ENCODE assay signal across 8 cellular contexts in the genomic region with DNA sequence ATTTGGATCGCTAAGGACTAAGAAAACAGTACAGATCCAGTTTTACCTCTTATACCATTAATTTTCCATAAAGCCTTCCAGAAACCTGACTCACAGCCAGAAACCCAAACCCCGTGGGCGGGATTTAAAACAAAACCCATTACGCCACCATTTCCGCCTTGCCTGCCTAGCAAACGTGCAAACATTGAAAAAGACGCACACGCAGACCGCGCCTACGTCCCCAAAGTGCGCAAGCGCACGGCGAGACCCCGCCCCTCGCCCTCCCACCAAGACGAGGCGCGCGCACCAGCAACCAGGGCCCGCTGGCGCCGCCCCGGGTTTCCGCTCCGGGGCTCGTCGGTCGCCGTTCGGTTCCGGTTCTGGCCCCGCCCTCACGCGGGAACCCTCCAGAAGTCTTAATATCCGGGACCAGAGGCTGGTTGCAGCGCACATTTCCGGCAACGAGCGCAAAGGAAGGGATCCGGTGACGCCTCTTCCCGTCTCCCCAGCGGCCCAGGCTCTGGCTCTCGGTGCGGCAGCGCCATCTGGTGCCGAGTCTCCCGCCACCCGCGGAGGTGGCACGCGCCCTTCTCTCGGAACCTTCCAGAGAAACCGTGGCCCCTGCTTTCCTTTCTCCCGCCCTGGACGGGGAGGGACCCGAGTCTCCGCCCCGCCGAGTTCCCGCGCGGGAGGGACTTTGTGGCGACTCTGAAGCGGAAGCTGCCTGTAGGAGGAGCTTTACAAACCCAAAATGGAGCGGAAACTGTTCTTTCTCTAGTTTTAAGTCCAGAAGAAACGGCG.
A peak's percentile ranks its signal among the peaks of the same experiment; 100 is the strongest.
DNase-seq lines count a peak whose midpoint lies in the region; ATAC-seq and TF ChIP-seq lines count a peak whose summit lies in the region.

No MANE protein-coding gene starts in this region.

- no peaks in the 10 kb centered on the region for H3K27me3 ChIP-seq in kidney epithelial cell (ENCODE audit: control insufficient read depth, insufficient read depth, low read length)

- peak; percentile 86 for TF ChIP-seq CTCF in choroid plexus epithelial cell (conservative IDR thresholded peaks at IDR 0.05; ENCODE audit: low read depth, low read length)
- peak; percentile 85 for TF ChIP-seq CTCF in kidney epithelial cell (IDR thresholded peaks at IDR 0.05; ENCODE audit: insufficient read depth, low read length, poor library complexity, severe bottlenecking)

- DNase-seq in Ammon's horn (ENCODE audit: low spot score) (peak; percentile 97), NCI-H460 (ENCODE audit: extremely low read depth, low read depth) (peak; percentile 96), choroid plexus epithelial cell (ENCODE audit: low read depth) (peak; percentile 100), kidney epithelial cell (ENCODE audit: low read depth) (peak; percentile 96)
- peak; percentile 94 to 96 for DNase-seq in activated CD4-positive, alpha-beta T cell treated with anti-CD3 and anti-CD28 coated beads for 24 hours (ENCODE audit: low read depth in 2 of 2)
- peak; percentile 97 for DNase-seq in stimulated activated CD4-positive, alpha-beta T cell treated with anti-CD3 and anti-CD28 coated beads, Interleukin-15, amount 100 ng/mL, for 48 hours (ENCODE audit: low read depth in 2 of 2)

- peak; percentile 66 for ATAC-seq in GM19043 (IDR thresholded peaks at IDR 0.05; ENCODE audit: low read depth, unreplicated experiment)
- ATAC-seq in HG03378 (IDR thresholded peaks at IDR 0.05; ENCODE audit: unreplicated experiment), result peak; percentile 84

- no peaks in the 10 kb centered on the region for H3K36me3 ChIP-seq in kidney epithelial cell (ENCODE audit: control insufficient read depth, insufficient read depth, low read length)

- peak overlapping the region; percentile 57 for H3K4me3 ChIP-seq in choroid plexus epithelial cell (ENCODE audit: low read depth, low read length)
- H3K4me3 ChIP-seq in kidney epithelial cell (ENCODE audit: low read depth, low read length), result peak overlapping the region; percentile 41

Comparison
In these comparisons a context has a peak if more than half of its experiments do, and no peak if none do; other contexts are left out.
1. Peak in every context shown above with its lines: DNase-seq, ATAC-seq and H3K4me3 ChIP-seq.